8 cellular contexts compared by ENCODE assay signal in genomic region chr19:11505504-11506100, GRCh38. TPM values are rescaled to one million over a fixed set of nuclear protein-coding genes. Genes with fewer than 3 reads are reported as not detected.
DNase-seq lines count a peak whose midpoint lies in the region; ATAC-seq and TF ChIP-seq lines count a peak whose summit lies in the region.

Gene ZNF653, minus strand, starts transcription at chr19:11505839. Its CDS starts 53 bp downstream, at chr19:11505786.

- CTCF ChIA-PET in HEK293T (lab: Yijun Ruan, JAX), result interaction anchor here (0.6 kb wide), 1 partner anchor 43 kb away, joined by 3 read pairs; no protein-coding TSS in a partner anchor

- TF ChIP-seq POLR2A in gastroesophageal sphincter (IDR thresholded peaks at IDR 0.05), result peak; percentile 48 to 50
- TF ChIP-seq POLR2A in suprapubic skin (IDR thresholded peaks at IDR 0.05), result peak in 1 of 2 donors; percentile 20

- no peak for TF ChIP-seq EP300 in gastroesophageal sphincter (IDR thresholded peaks at IDR 0.05)
- TF ChIP-seq EP300 in suprapubic skin (IDR thresholded peaks at IDR 0.05), result no peak

- ATAC-seq in gastroesophageal sphincter, result peak; percentile 82

- POLR2A ChIA-PET in HEK293T (lab: Yijun Ruan, JAX), result interaction anchor here (0.7 to 1.1 kb wide), 3 partner anchors 12 to 25 kb away, joined by 3 to 4 read pairs (median 3); partner anchors contain the start of gene ECSIT

- H3K27ac ChIP-seq in gastroesophageal sphincter (peak within 1 kb of the TSS; percentile 83 to 98 (median 96)), suprapubic skin (peak within 1 kb of the TSS; percentile 97)

- 0% methylated on average over 24 of the region's 65 CpGs; no CpG with 5 or more reads in 1 of the 2 donors for WGBS in gastroesophageal sphincter (ENCODE audit: low coverage in 1 of 2), 2 donors
- 0% methylated on average over 7 of the region's 65 CpGs for WGBS in suprapubic skin

- H3K4me3 ChIP-seq in gastroesophageal sphincter (peak within 1 kb of the TSS; percentile 73 to 89), suprapubic skin (peak within 1 kb of the TSS; percentile 100)

- DNase-seq in GM03348 (ENCODE audit: low spot score) (peak; percentile 98), HEK293T (ENCODE audit: extremely low spot score) (peak; percentile 96), MV-4-11 (lab: John Stamatoyannopoulos, UW) (peak; percentile 96), SK-N-DZ (ENCODE audit: low spot score) (peak; percentile 94), nucleus accumbens (lab: John Stamatoyannopoulos, UW) (peak in 54 of 56 donors; percentile 55 to 96 (median 87)), suprapubic skin (ENCODE audit: low spot score in 2 of 2) (peak; percentile 97)
- peak; percentile 94 for DNase-seq in activated naive CD4-positive, alpha-beta T cell treated with Interleukin-2 at 50 U/mL for 16 hours

- peaks cover 0 to 45% of the 10 kb centered on the region in 2 donors for H3K36me3 ChIP-seq in gastroesophageal sphincter
- H3K36me3 ChIP-seq in suprapubic skin, result peaks cover 4% of the 10 kb centered on the region

- H3K27me3 ChIP-seq in gastroesophageal sphincter (no peaks in the 10 kb centered on the region), suprapubic skin (no peaks in the 10 kb centered on the region)

- TF ChIP-seq CTCF in gastroesophageal sphincter (IDR thresholded peaks at IDR 0.05) (no peak), suprapubic skin (IDR thresholded peaks at IDR 0.05) (no peak)

- H3K9me3 ChIP-seq in gastroesophageal sphincter (no peaks in the 10 kb centered on the region), suprapubic skin (no peaks in the 10 kb centered on the region)

- peaks cover 0 to 19% (median 5%) of the 10 kb centered on the region in 3 donors for H3K4me1 ChIP-seq in gastroesophageal sphincter
- H3K4me1 ChIP-seq in suprapubic skin, result peaks cover 14% of the 10 kb centered on the region

TF ChIP-seq in HEK293T, 16 proteins besides CTCF, POLR2A, EP300 and RAD21:
- TF ChIP-seq NFRKB (IDR thresholded peaks at IDR 0.05), result no peak
- TF ChIP-seq HDGF (IDR thresholded peaks at IDR 0.05; ENCODE audit: borderline replicate concordance), result no peak
- TF ChIP-seq PKNOX1 (IDR thresholded peaks at IDR 0.05), result no peak
- 0 out of 2 replicates have a peak, but pooled peaks have one; percentile 27 for TF ChIP-seq ELF4 (IDR thresholded peaks at IDR 0.05)
- TF ChIP-seq SP1 (IDR thresholded peaks at IDR 0.05), result no peak

RNA-seq across cellular contexts. Expression of gene ZNF653, which starts in this region (rescaled TPM):
- polyA plus RNA-seq in SK-N-DZ (2014; cell fraction: cytosol; rRNA removed), result 4.0 and 10.3 TPM in 2 replicates
- 8.2 and 13.5 TPM in 2 replicates for polyA plus RNA-seq in SK-N-DZ (2014; cell fraction: nucleus; rRNA removed)
- total RNA-seq in gastroesophageal sphincter, result 10 to 100 TPM in 2 of 4 donors, 1 to 10 TPM in 2; 5.1 to 20.4 (median 10.6) TPM
- total RNA-seq in suprapubic skin, result 10 to 100 TPM; 10.1 to 19.1 (median 11.8) TPM

Comparison
In these comparisons a context has a peak if more than half of its experiments do, and no peak if none do; other contexts are left out.
1. Peak in every context shown above with its lines: DNase-seq, ATAC-seq, H3K4me3 ChIP-seq and H3K27ac ChIP-seq.